In the genomic region with DNA sequence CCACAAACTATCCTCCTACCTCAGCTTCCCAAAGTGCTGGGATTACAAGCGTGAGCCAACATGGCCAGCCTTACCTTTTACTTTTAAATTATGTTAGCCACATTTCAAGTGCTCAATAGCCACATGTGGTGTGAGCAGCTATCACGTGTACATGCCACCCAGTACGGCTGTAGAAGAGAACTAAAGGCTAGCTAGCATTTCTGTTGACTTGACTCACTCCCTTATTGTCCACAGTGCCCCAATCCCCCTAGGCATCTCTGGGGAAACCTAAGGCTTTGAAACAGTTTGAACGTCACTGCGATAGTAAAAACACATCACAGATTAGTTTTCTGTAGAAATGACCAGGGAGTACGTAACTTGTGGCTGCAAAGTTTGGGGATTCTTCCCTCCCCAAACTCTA, we compare ENCODE assay signal across 17 cellular contexts.
"Had no signal": no experiment of that assay in that cellular context is flagged by ENCODE, and none has a peak within 500 bp of the region (broad histone marks: within the 10 kb centered on the region; RNA-seq: fewer than 3 reads in every experiment).

No MANE protein-coding gene starts in this region.

- H3K9me3 ChIP-seq: thoracic aorta, upper lobe of right lung had no signal

- DNase-seq: activated CD4-positive, alpha-beta memory T cell treated with anti-CD3 and anti-CD28 coated beads for 36 hours; activated CD4-positive, alpha-beta T cell treated with anti-CD3 and anti-CD28 coated beads for 36 hours; activated CD8-positive, alpha-beta memory T cell treated with anti-CD3 and anti-CD28 coated beads, Interleukin-2, amount 10 ng/mL, durations not matched to agents 7 days and 5 days; activated naive CD4-positive, alpha-beta T cell treated with anti-CD3 and anti-CD28 coated beads, Interleukin-2, amount 50 U/mL, for 16 hours; activated T-cell treated with anti-CD3 and anti-CD28 coated beads, Interleukin-2, amount 50 U/mL, for 1 hour; dorsolateral prefrontal cortex; head of caudate nucleus; kidney glomerular epithelial cell; left ventricle myocardium superior; mesendoderm; occipital lobe; stimulated activated CD4-positive, alpha-beta T cell treated with anti-CD3 and anti-CD28 coated beads, Interleukin-1b, Interleukin-23, amount 100 ng/mL, for 48 hours; T1000; upper lobe of right lung had no signal

- H3K9me3 Mint-ChIP-seq: activated CD4-positive, alpha-beta memory T cell treated with anti-CD3 and anti-CD28 coated beads for 36 hours; nephron; T-cell had no signal

- H3K27me3 Mint-ChIP-seq: activated CD4-positive, alpha-beta memory T cell treated with anti-CD3 and anti-CD28 coated beads for 36 hours; activated CD4-positive, alpha-beta T cell treated with anti-CD3 and anti-CD28 coated beads for 36 hours; activated CD8-positive, alpha-beta memory T cell treated with anti-CD3 and anti-CD28 coated beads, Interleukin-2, amount 10 ng/mL, durations not matched to agents 7 days and 5 days; T-cell had no signal

- H3K36me3 Mint-ChIP-seq: activated CD4-positive, alpha-beta memory T cell treated with anti-CD3 and anti-CD28 coated beads for 36 hours; activated CD8-positive, alpha-beta memory T cell treated with anti-CD3 and anti-CD28 coated beads, Interleukin-2, amount 10 ng/mL, durations not matched to agents 7 days and 5 days; T-cell had no signal

- H3K27me3 ChIP-seq: dorsolateral prefrontal cortex, upper lobe of right lung had no signal

- H3K27ac Mint-ChIP-seq: activated CD4-positive, alpha-beta memory T cell treated with anti-CD3 and anti-CD28 coated beads for 36 hours had no signal

- H3K36me3 ChIP-seq: thoracic aorta had no signal
